ENCODE assay signal across 8 cellular contexts in the genomic region with DNA sequence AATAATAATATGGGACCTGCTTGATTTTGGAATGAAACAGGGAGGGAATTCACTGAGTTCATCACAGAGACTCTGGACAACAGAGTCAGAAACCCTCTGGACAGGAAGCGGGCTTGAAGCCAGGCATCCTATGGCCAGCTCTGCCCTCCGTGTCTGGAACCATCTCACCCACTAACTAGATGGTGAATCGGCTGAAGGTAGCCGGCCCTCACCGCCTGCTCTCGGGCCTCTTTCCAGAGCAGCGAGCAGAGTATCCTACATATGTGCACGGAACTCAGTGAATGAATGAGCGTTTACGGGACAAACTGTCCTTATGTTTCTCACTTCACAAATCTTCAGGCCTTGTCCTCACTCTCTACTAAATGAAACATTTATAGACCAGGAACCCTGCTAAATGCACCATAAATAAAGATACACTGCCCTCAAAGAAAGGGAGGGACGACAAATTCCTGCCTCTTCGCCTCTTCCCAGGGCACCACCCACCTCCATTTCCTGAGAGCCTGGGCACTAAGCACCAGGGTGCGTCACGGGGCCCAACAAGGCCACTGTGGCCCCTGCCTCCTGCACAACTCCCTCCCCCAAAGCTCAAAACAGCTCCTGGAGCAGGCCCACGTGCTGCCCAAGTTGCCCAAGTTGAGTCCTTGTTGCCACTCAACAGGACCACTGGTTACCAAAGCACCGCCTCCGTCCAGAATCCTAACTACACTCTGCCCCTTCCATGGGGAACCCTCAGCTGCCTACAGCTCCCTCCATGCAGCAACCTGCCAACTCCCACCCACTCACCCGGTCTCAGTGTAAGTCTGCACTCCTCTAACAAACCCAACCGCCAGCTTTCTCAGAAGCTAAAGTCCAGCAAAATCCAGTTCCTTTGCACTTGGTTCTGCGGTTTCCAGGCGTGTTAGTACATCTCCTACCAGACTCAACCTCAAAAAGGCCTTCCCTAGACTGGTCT. TPM values are rescaled to one million over a fixed set of nuclear protein-coding genes. Genes with fewer than 3 reads are reported as not detected.
DNase-seq lines count a peak whose midpoint lies in the region; ATAC-seq and TF ChIP-seq lines count a peak whose summit lies in the region.

No MANE protein-coding gene starts in this region.

- H3K4me1 ChIP-seq in HAP-1 (peaks cover 25% of the 10 kb centered on the region), PC-9 (replicated peaks; ENCODE audit: insufficient read depth) (peaks cover 53% of the 10 kb centered on the region), esophagus (ENCODE audit: control insufficient read depth in 2 of 2, insufficient read depth in 2 of 2, low read length in 1 of 2) (peaks cover 8 to 15% of the 10 kb centered on the region in 2 donors), trophoblast cell (ENCODE audit: control insufficient read depth in 1 of 2, insufficient read depth in 2 of 2, low read length in 2 of 2) (peaks cover 4 to 15% of the 10 kb centered on the region in 2 experiments)

- H4K91ac ChIP-seq in trophoblast cell (ENCODE audit: low read depth, low read length), result no peak overlapping the region

- H3K27me3 ChIP-seq in HAP-1 (ENCODE audit: low read depth), result no peaks in the 10 kb centered on the region
- H3K27me3 ChIP-seq in PC-9 (ENCODE audit: insufficient read depth, low read depth), result no peaks in the 10 kb centered on the region
- no peaks in the 10 kb centered on the region for H3K27me3 ChIP-seq in esophagus (ENCODE audit: control insufficient read depth in 1 of 2, insufficient read depth in 2 of 2, low read length in 2 of 2)
- no peaks in the 10 kb centered on the region for H3K27me3 ChIP-seq in trophoblast cell (ENCODE audit: insufficient read depth, low read length)

- peaks cover 4% of the 10 kb centered on the region for H3K79me1 ChIP-seq in trophoblast cell (ENCODE audit: low read length)

- H3K4me3 ChIP-seq in HAP-1 (peak overlapping the region; percentile 58), PC-9 (peak overlapping the region; percentile 86), esophagus (ENCODE audit: low read depth in 1 of 2, low read length in 2 of 2) (peak overlapping the region; percentile 24 to 90), trophoblast cell (ENCODE audit: low read depth, low read length) (no peak overlapping the region)

- peaks cover 5% of the 10 kb centered on the region; the same call in 1 of the 2 replicates for H3F3A ChIP-seq in PC-9 (ENCODE audit: insufficient read depth, low read depth)

- H3K4me2 ChIP-seq in PC-9, result peak overlapping the region; percentile 95
- no peak overlapping the region for H3K4me2 ChIP-seq in trophoblast cell (ENCODE audit: low read length)

- TF ChIP-seq CTCF in PC-9 (conservative IDR thresholded peaks at IDR 0.05), result 0 out of 2 replicates have a peak, but pooled peaks have one; percentile 0

- H3K4ac ChIP-seq in trophoblast cell (ENCODE audit: low read depth, low read length), result no peak overlapping the region

- no peak overlapping the region for H2BK5ac ChIP-seq in trophoblast cell (ENCODE audit: low read depth, low read length, poor library complexity)

- H3K9me3 ChIP-seq in HAP-1 (no peaks in the 10 kb centered on the region), PC-9 (ENCODE audit: insufficient read depth, low read depth) (no peaks in the 10 kb centered on the region), esophagus (ENCODE audit: control insufficient read depth in 2 of 2, insufficient read depth in 1 of 2, low read depth in 1 of 2, low read length in 1 of 2) (no peaks in the 10 kb centered on the region), trophoblast cell (ENCODE audit: insufficient read depth, low read depth, low read length) (no peaks in the 10 kb centered on the region)

- peak overlapping the region; percentile 50 for H3K23ac ChIP-seq in trophoblast cell (ENCODE audit: low read length)

- DNase-seq in HAP-1 (ENCODE audit: low spot score in 2 of 2), result peak in 1 of 2 experiments; percentile 30
- DNase-seq in PC-9, result peak in 1 of 2 experiments; percentile 36
- DNase-seq in trophoblast cell, result no peak
- DNase-seq in GM03348 (ENCODE audit: low spot score), result no peak
- DNase-seq in NCI-H2107 (lab: John Stamatoyannopoulos, UW), result no peak
- no peak for DNase-seq in NCI-H1092 (lab: John Stamatoyannopoulos, UW)

- BruUV-seq in PC-9 (replicated peaks; lab: Mats Ljungman, UMichigan), result no TSS peak

- intact Hi-C loops in PC-9 (cut with micrococcal nuclease; ENCODE audit: unreplicated experiment), result loop anchor here (1.0 to 5.0 kb wide), 2 partner anchors 24 to 103 kb away; a partner anchor contains a TSS

- H3K14ac ChIP-seq in trophoblast cell (ENCODE audit: low read length), result no peak overlapping the region

- CTCF ChIA-PET in PC-9 (lab: Charles Lee), result no interaction called here

- H3K36me3 ChIP-seq in HAP-1 (replicated peaks) (no peaks in the 10 kb centered on the region), PC-9 (ENCODE audit: low read depth) (peaks cover 16% of the 10 kb centered on the region; the same call in 1 of the 2 replicates), esophagus (ENCODE audit: control insufficient read depth in 2 of 2, insufficient read depth in 2 of 2, low read length in 1 of 2) (no peaks in the 10 kb centered on the region), trophoblast cell (ENCODE audit: control insufficient read depth in 1 of 2, insufficient read depth in 2 of 2, low read length in 2 of 2) (no peaks in the 10 kb centered on the region)

- H2AK5ac ChIP-seq in trophoblast cell (ENCODE audit: low read length), result no peak overlapping the region

- POLR2A ChIA-PET in PC-9 (lab: Charles Lee; ENCODE audit: unreplicated experiment), result interaction anchor here (0.6 kb wide), 1 partner anchor 247 kb away, joined by 3 read pairs; no protein-coding TSS in a partner anchor

- no peak overlapping the region for H3K18ac ChIP-seq in trophoblast cell (ENCODE audit: low read length)

- H3K79me2 ChIP-seq in PC-9 (ENCODE audit: low read depth), result peaks cover 63% of the 10 kb centered on the region
- H3K79me2 ChIP-seq in trophoblast cell (ENCODE audit: control insufficient read depth, insufficient read depth, low read length, poor library complexity), result peaks cover 4% of the 10 kb centered on the region

- peak overlapping the region; percentile 11 for H3K27ac ChIP-seq in PC-9
- H3K27ac ChIP-seq in esophagus (ENCODE audit: low read depth in 2 of 2, low read length in 1 of 2), result peak overlapping the region; percentile 8 to 70
- no peak overlapping the region for H3K27ac ChIP-seq in trophoblast cell (ENCODE audit: low read depth, low read length)

- H4K8ac ChIP-seq in trophoblast cell (ENCODE audit: low read depth, low read length), result no peak overlapping the region

- H2AFZ ChIP-seq in PC-9 (no peak overlapping the region; the same call in 1 of the 2 replicates), trophoblast cell (ENCODE audit: insufficient read depth, low read length, poor library complexity) (no peak overlapping the region)

- no peak overlapping the region for H4K12ac ChIP-seq in trophoblast cell (ENCODE audit: low read depth, low read length)

- H3K9ac ChIP-seq in trophoblast cell (ENCODE audit: low read length), result no peak overlapping the region

- peaks cover 38% of the 10 kb centered on the region for H4K20me1 ChIP-seq in PC-9 (ENCODE audit: insufficient read depth)

- no peak overlapping the region for H2BK12ac ChIP-seq in trophoblast cell (ENCODE audit: low read length)

- 63 to 75% methylated on average over 21 of the region's 21 CpGs for WGBS in esophagus, 2 donors
- WGBS in trophoblast cell (ENCODE audit: extremely low coverage, insufficient coverage, insufficient read length), result no CpG with 5 or more reads among the region's 21 CpGs

- no peak overlapping the region for H2BK120ac ChIP-seq in trophoblast cell (ENCODE audit: insufficient read depth, low read length, poor library complexity)

- no peaks in the 10 kb centered on the region for H3K9me2 ChIP-seq in PC-9 (ENCODE audit: insufficient read depth)

- in situ Hi-C loops in HAP-1 (cut with MboI; ENCODE audit: low sequenced_read_pairs), result no loop called here

- no peak for ATAC-seq in HG02973 (IDR thresholded peaks at IDR 0.05; ENCODE audit: unreplicated experiment)

RNA-seq across cellular contexts. Expression of a gene that starts 1.7 kb away (rescaled TPM):
- total RNA-seq in PC-9 (2021), result 25.2 and 25.3 TPM in 2 replicates
- 10 to 100 TPM; 13.3 to 19.4 TPM for polyA plus RNA-seq in esophagus
- 3.6 and 4.0 TPM in 2 replicates for polyA plus RNA-seq in trophoblast cell (2013)
